ENCODE assay signal across 8 cellular contexts in genomic region chr14:97218713-97219355, GRCh38.
DNase-seq lines count a peak whose midpoint lies in the region; ATAC-seq and TF ChIP-seq lines count a peak whose summit lies in the region.

No MANE protein-coding gene starts in this region.

- no peaks in the 10 kb centered on the region for H3K36me3 ChIP-seq in DND-41 (ENCODE audit: insufficient read depth, low read length)
- H3K36me3 ChIP-seq in esophagus muscularis mucosa, result no peaks in the 10 kb centered on the region
- no peaks in the 10 kb centered on the region for H3K36me3 ChIP-seq in psoas muscle (ENCODE audit: insufficient read depth in 1 of 2, low read depth in 1 of 2)

- H4K20me1 ChIP-seq in DND-41 (ENCODE audit: insufficient read depth, low read length), result no peaks in the 10 kb centered on the region

- TF ChIP-seq CTCF in DND-41 (IDR thresholded peaks at IDR 0.05; ENCODE audit: borderline replicate concordance, extremely low read depth, low read length, poor library complexity, severe bottlenecking) (peak; percentile 59), esophagus muscularis mucosa (IDR thresholded peaks at IDR 0.05) (no peak), psoas muscle (IDR thresholded peaks at IDR 0.05) (no peak)

- no peak for TF ChIP-seq EP300 in esophagus muscularis mucosa (IDR thresholded peaks at IDR 0.05)

- H3K4me3 ChIP-seq in DND-41 (ENCODE audit: low read depth in 1 of 2, low read length in 2 of 2) (peak overlapping the region; percentile 18 to 59; a peak in 3 of 4 replicates), esophagus muscularis mucosa (peak overlapping the region; percentile 27 to 46 (median 42)), psoas muscle (peak overlapping the region; percentile 45)

- intact Hi-C loops in esophagus muscularis mucosa (cut with DNase I), result no loop called here
- intact Hi-C loops in psoas muscle (cut with DNase I), result no loop called here

- H3K79me2 ChIP-seq in DND-41 (ENCODE audit: insufficient read depth, low read length), result no peaks in the 10 kb centered on the region

- H3K9me3 ChIP-seq in DND-41 (ENCODE audit: insufficient read depth, low read length, severe bottlenecking) (no peaks in the 10 kb centered on the region), esophagus muscularis mucosa (no peaks in the 10 kb centered on the region), psoas muscle (no peaks in the 10 kb centered on the region)

- H3K4me2 ChIP-seq in DND-41 (ENCODE audit: insufficient read depth, low read length), result peak overlapping the region; percentile 87

- H3K9ac ChIP-seq in DND-41 (ENCODE audit: low read depth, low read length), result peak overlapping the region; percentile 67

- H3K27ac ChIP-seq in DND-41 (ENCODE audit: low read length) (peak overlapping the region; percentile 74), esophagus muscularis mucosa (replicated peaks in 1 of 4) (no peak overlapping the region), psoas muscle (no peak overlapping the region)

- H3K27me3 ChIP-seq in DND-41 (ENCODE audit: insufficient read depth, low read length, poor library complexity) (no peaks in the 10 kb centered on the region), esophagus muscularis mucosa (peaks cover 0 to 50% (median 21%) of the 10 kb centered on the region in 4 donors), psoas muscle (ENCODE audit: insufficient read depth in 3 of 3, low read length in 2 of 3) (peaks cover 0 to 32% (median 11%) of the 10 kb centered on the region in 3 donors)

- peak; percentile 61 for DNase-seq in DND-41
- DNase-seq in activated CD4-positive, alpha-beta T cell treated with anti-CD3 and anti-CD28 coated beads for 48 hours, result peak; percentile 40
- DNase-seq in esophagus muscularis mucosa (ENCODE audit: extremely low spot score), result peak; percentile 53
- DNase-seq in psoas muscle, result no peak
- DNase-seq in DMS114 treated with DMSO at 0.1 percent for 48 hours (lab: John Stamatoyannopoulos, UW; ENCODE audit: unreplicated experiment), result no peak
- DNase-seq in NCI-H146 (lab: John Stamatoyannopoulos, UW), result no peak
- no peak for DNase-seq in LoVo (ENCODE audit: low spot score)

- peaks cover 38% of the 10 kb centered on the region for H3K4me1 ChIP-seq in DND-41 (ENCODE audit: insufficient read depth, low read length)
- peaks cover 7 to 17% (median 17%) of the 10 kb centered on the region in 4 donors for H3K4me1 ChIP-seq in esophagus muscularis mucosa
- no peaks in the 10 kb centered on the region for H3K4me1 ChIP-seq in psoas muscle

- H2AFZ ChIP-seq in DND-41 (ENCODE audit: low read depth, low read length), result peak overlapping the region; percentile 86

- WGBS in esophagus muscularis mucosa, result 1% methylated on average over 24 of the region's 49 CpGs
- WGBS in psoas muscle, 3 donors, result 0 to 2% (median 1%) methylated on average over 49 of the region's 49 CpGs

- peak; percentile 59 for ATAC-seq in DND-41 (ENCODE audit: insufficient read depth, low read depth)
- ATAC-seq in psoas muscle, result no peak
- ATAC-seq in GM21717 (IDR thresholded peaks at IDR 0.05; ENCODE audit: unreplicated experiment), result no peak

- TF ChIP-seq POLR2A in esophagus muscularis mucosa (IDR thresholded peaks at IDR 0.05; ENCODE audit: low read depth), result no peak

Comparison
In these comparisons a context has a peak if more than half of its experiments do, and no peak if none do; other contexts are left out.
1. DNase-seq: peak in DND-41 (single experiment), activated CD4-positive, alpha-beta T cell treated with anti-CD3 and anti-CD28 coated beads for 48 hours (single experiment) and esophagus muscularis mucosa (single experiment); none in psoas muscle (0 of 2), DMS114 treated with DMSO at 0.1 percent for 48 hours (single experiment), NCI-H146 (single experiment) and LoVo (single experiment).
2. Peak in every context shown above with its lines, with median percentiles within 50 percentile points of each other: H3K4me3 ChIP-seq.